In the genomic region with DNA sequence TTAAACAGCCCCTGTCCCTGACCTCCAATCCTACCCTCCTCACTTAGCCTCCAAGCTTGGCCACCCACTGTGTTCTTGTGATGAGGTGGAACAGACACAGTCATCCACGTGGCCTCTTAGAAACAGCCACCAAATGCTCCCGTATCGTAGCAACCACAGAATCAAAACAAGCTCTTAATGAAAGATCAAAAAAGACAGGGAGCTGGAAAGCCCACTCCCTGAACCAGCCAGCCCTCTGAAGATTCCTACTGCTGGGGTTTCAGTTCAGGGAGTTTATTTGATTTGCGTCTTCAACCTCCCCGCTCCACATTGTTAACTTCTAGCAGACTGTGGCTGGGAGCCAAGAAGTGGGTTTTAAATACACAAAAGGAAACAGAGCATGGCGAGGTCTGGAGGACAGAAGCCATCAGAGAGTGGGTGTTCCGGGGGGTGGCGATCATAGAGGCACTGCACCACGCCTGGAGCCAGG, we compare ENCODE assay signal across 1 cellular context.
TF ChIP-seq lines count a peak whose summit lies in the region.

No MANE protein-coding gene starts in this region.

TF ChIP-seq in GM23338, 12 proteins besides CTCF, POLR2A, EP300 and RAD21 (continued from another document):
- TF ChIP-seq, protein P1, sequence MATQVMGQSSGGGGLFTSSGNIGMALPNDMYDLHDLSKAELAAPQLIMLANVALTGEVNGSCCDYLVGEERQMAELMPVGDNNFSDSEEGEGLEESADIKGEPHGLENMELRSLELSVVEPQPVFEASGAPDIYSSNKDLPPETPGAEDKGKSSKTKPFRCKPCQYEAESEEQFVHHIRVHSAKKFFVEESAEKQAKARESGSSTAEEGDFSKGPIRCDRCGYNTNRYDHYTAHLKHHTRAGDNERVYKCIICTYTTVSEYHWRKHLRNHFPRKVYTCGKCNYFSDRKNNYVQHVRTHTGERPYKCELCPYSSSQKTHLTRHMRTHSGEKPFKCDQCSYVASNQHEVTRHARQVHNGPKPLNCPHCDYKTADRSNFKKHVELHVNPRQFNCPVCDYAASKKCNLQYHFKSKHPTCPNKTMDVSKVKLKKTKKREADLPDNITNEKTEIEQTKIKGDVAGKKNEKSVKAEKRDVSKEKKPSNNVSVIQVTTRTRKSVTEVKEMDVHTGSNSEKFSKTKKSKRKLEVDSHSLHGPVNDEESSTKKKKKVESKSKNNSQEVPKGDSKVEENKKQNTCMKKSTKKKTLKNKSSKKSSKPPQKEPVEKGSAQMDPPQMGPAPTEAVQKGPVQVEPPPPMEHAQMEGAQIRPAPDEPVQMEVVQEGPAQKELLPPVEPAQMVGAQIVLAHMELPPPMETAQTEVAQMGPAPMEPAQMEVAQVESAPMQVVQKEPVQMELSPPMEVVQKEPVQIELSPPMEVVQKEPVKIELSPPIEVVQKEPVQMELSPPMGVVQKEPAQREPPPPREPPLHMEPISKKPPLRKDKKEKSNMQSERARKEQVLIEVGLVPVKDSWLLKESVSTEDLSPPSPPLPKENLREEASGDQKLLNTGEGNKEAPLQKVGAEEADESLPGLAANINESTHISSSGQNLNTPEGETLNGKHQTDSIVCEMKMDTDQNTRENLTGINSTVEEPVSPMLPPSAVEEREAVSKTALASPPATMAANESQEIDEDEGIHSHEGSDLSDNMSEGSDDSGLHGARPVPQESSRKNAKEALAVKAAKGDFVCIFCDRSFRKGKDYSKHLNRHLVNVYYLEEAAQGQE (IDR thresholded peaks at IDR 0.05; ENCODE audit: unreplicated experiment) = no peak
- TF ChIP-seq ZNF114 (CRISPR knock-in tag; IDR thresholded peaks at IDR 0.05) (no peak), ZNF331 (CRISPR knock-in tag; IDR thresholded peaks at IDR 0.05; ENCODE audit: low read depth) (no peak), POLR2AphosphoS5 (IDR thresholded peaks at IDR 0.05; ENCODE audit: low read depth) (no peak), JUNB (IDR thresholded peaks at IDR 0.05; ENCODE audit: unreplicated experiment) (no peak)
- TF ChIP-seq, protein P2, sequence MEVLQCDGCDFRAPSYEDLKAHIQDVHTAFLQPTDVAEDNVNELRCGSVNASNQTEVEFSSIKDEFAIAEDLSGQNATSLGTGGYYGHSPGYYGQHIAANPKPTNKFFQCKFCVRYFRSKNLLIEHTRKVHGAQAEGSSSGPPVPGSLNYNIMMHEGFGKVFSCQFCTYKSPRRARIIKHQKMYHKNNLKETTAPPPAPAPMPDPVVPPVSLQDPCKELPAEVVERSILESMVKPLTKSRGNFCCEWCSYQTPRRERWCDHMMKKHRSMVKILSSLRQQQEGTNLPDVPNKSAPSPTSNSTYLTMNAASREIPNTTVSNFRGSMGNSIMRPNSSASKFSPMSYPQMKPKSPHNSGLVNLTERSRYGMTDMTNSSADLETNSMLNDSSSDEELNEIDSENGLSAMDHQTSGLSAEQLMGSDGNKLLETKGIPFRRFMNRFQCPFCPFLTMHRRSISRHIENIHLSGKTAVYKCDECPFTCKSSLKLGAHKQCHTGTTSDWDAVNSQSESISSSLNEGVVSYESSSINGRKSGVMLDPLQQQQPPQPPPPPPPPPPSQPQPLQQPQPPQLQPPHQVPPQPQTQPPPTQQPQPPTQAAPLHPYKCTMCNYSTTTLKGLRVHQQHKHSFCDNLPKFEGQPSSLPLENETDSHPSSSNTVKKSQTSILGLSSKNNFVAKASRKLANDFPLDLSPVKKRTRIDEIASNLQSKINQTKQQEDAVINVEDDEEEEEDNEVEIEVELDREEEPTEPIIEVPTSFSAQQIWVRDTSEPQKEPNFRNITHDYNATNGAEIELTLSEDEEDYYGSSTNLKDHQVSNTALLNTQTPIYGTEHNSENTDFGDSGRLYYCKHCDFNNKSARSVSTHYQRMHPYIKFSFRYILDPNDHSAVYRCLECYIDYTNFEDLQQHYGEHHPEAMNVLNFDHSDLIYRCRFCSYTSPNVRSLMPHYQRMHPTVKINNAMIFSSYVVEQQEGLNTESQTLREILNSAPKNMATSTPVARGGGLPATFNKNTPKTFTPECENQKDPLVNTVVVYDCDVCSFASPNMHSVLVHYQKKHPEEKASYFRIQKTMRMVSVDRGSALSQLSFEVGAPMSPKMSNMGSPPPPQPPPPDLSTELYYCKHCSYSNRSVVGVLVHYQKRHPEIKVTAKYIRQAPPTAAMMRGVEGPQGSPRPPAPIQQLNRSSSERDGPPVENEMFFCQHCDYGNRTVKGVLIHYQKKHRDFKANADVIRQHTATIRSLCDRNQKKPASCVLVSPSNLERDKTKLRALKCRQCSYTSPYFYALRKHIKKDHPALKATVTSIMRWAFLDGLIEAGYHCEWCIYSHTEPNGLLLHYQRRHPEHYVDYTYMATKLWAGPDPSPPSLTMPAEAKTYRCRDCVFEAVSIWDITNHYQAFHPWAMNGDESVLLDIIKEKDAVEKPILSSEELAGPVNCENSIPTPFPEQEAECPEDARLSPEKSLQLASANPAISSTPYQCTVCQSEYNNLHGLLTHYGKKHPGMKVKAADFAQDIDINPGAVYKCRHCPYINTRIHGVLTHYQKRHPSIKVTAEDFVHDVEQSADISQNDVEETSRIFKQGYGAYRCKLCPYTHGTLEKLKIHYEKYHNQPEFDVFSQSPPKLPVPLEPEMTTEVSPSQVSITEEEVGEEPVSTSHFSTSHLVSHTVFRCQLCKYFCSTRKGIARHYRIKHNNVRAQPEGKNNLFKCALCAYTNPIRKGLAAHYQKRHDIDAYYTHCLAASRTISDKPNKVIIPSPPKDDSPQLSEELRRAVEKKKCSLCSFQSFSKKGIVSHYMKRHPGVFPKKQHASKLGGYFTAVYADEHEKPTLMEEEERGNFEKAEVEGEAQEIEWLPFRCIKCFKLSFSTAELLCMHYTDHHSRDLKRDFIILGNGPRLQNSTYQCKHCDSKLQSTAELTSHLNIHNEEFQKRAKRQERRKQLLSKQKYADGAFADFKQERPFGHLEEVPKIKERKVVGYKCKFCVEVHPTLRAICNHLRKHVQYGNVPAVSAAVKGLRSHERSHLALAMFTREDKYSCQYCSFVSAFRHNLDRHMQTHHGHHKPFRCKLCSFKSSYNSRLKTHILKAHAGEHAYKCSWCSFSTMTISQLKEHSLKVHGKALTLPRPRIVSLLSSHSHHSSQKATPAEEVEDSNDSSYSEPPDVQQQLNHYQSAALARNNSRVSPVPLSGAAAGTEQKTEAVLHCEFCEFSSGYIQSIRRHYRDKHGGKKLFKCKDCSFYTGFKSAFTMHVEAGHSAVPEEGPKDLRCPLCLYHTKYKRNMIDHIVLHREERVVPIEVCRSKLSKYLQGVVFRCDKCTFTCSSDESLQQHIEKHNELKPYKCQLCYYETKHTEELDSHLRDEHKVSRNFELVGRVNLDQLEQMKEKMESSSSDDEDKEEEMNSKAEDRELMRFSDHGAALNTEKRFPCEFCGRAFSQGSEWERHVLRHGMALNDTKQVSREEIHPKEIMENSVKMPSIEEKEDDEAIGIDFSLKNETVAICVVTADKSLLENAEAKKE (CRISPR knock-in tag; IDR thresholded peaks at IDR 0.05) = no peak
